Comparison of ENCODE assay signal across 22 cellular contexts in the genomic region with DNA sequence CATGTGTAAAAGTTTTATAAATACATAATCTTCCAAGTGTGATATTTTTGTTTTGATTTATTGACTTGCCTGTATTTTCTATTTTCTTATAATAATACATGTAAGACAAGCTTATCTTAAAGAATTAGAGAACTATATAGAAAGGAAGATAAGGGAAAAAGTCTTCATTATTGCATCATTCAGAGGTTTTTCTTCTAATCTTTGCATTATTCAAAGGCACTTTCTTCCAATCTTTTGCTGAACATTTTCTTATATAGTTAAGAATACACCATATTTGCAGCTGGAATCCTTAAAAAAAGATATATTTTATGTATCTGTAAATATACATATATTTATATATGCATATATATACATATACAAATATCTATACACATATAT. TPM values are rescaled to one million over a fixed set of nuclear protein-coding genes. Genes with fewer than 3 reads are reported as not detected.
"Had no signal": no experiment of that assay in that cellular context is flagged by ENCODE, and none has a peak within 500 bp of the region (broad histone marks: within the 10 kb centered on the region; RNA-seq: fewer than 3 reads in every experiment).

No MANE protein-coding gene starts in this region.

- H3K27ac ChIP-seq: WERI-Rb-1 had no signal

- H3K36me3 ChIP-seq: gastroesophageal sphincter, WERI-Rb-1 had no signal

- H3K27me3 ChIP-seq: gastroesophageal sphincter, testis had no signal

- H3K4me1 Mint-ChIP-seq: activated CD4-positive, alpha-beta T cell treated with anti-CD3 and anti-CD28 coated beads for 36 hours; activated naive CD8-positive, alpha-beta T cell treated with anti-CD3 and anti-CD28 coated beads for 36 hours; naive thymus-derived CD8-positive, alpha-beta T cell; T-cell had no signal

- H3K36me3 Mint-ChIP-seq: activated naive CD8-positive, alpha-beta T cell treated with anti-CD3 and anti-CD28 coated beads for 36 hours; naive thymus-derived CD8-positive, alpha-beta T cell; T-cell had no signal

- H3K9me3 ChIP-seq: gastroesophageal sphincter, testis had no signal

- H3K4me3 ChIP-seq: coronary artery, gastroesophageal sphincter, lung, testis had no signal

- H3K4me3 Mint-ChIP-seq: activated CD4-positive, alpha-beta T cell treated with anti-CD3 and anti-CD28 coated beads for 36 hours; activated CD8-positive, alpha-beta T cell treated with anti-CD3 and anti-CD28 coated beads for 36 hours; activated naive CD8-positive, alpha-beta T cell treated with anti-CD3 and anti-CD28 coated beads for 36 hours; activated T-cell treated with anti-CD3 and anti-CD28 coated beads, Interleukin-2, amount 50 U/mL, for 72 hours; naive thymus-derived CD8-positive, alpha-beta T cell; T-cell had no signal

- H3K27ac Mint-ChIP-seq: activated CD4-positive, alpha-beta T cell treated with anti-CD3 and anti-CD28 coated beads for 36 hours; activated CD8-positive, alpha-beta T cell treated with anti-CD3 and anti-CD28 coated beads for 36 hours; activated naive CD8-positive, alpha-beta T cell treated with anti-CD3 and anti-CD28 coated beads for 36 hours; activated T-cell treated with anti-CD3 and anti-CD28 coated beads, Interleukin-2, amount 50 U/mL, for 72 hours; naive thymus-derived CD8-positive, alpha-beta T cell; T-cell had no signal

- DNase-seq: activated CD4-positive, alpha-beta T cell treated with anti-CD3 and anti-CD28 coated beads for 36 hours; activated CD8-positive, alpha-beta memory T cell treated with anti-CD3 and anti-CD28 coated beads, Interleukin-2, amount 50 U/mL, for 4 hours; activated CD8-positive, alpha-beta T cell treated with anti-CD3 and anti-CD28 coated beads for 36 hours; activated gamma-delta T cell treated with Interleukin-2 at 50 U/mL for 16 hours; activated naive CD8-positive, alpha-beta T cell treated with anti-CD3 and anti-CD28 coated beads for 36 hours; activated T-cell treated with anti-CD3 and anti-CD28 coated beads, Interleukin-2, amount 50 U/mL, for 72 hours; anterior cingulate cortex; effector CD8-positive, alpha-beta T cell; hypothalamus; naive thymus-derived CD8-positive, alpha-beta T cell; nucleus accumbens; stimulated activated CD4-positive, alpha-beta T cell treated with anti-CD3 and anti-CD28 coated beads, Interleukin-4, amount 100 ng/mL, for 1 hour; stimulated activated CD8-positive, alpha-beta memory T cell treated with anti-CD3 and anti-CD28 coated beads, Interleukin-4, amount 100 ng/mL, for 48 hours; stimulated activated naive CD8-positive, alpha-beta T cell treated with anti-CD3 and anti-CD28 coated beads, Interleukin-15, Interleukin-2, amounts not matched to agents 100 U/mL and 50 U/mL, for 24 hours; T-cell; T1000; testis; WERI-Rb-1 had no signal

- H3K9me3 Mint-ChIP-seq: activated CD8-positive, alpha-beta T cell treated with anti-CD3 and anti-CD28 coated beads for 36 hours; activated naive CD8-positive, alpha-beta T cell treated with anti-CD3 and anti-CD28 coated beads for 36 hours; activated T-cell treated with anti-CD3 and anti-CD28 coated beads, Interleukin-2, amount 50 U/mL, for 72 hours; naive thymus-derived CD8-positive, alpha-beta T cell; T-cell had no signal

RNA-seq across cellular contexts. Expression of gene PRRX1, which starts 33.4 kb away (rescaled TPM):
- total RNA-seq: activated CD4-positive, alpha-beta T cell treated with anti-CD3 and anti-CD28 coated beads for 36 hours; activated CD8-positive, alpha-beta T cell treated with anti-CD3 and anti-CD28 coated beads for 36 hours; activated naive CD8-positive, alpha-beta T cell treated with anti-CD3 and anti-CD28 coated beads for 36 hours; activated T-cell treated with anti-CD3 and anti-CD28 coated beads, Interleukin-2, amount 50 U/mL, for 72 hours; mononuclear cell; naive thymus-derived CD8-positive, alpha-beta T cell had no signal
- polyA plus RNA-seq: naive thymus-derived CD8-positive, alpha-beta T cell had no signal
